ENCODE assay signal across 8 cellular contexts in genomic region chr4:155759372-155760252, GRCh38. TPM values are rescaled to one million over a fixed set of nuclear protein-coding genes. Genes with fewer than 3 reads are reported as not detected.
DNase-seq lines count a peak whose midpoint lies in the region; ATAC-seq lines count a peak whose summit lies in the region.

No MANE protein-coding gene starts in this region.

- H3K9ac ChIP-seq in mucosa of rectum (ENCODE audit: low read depth in 1 of 2, low read length in 2 of 2), result peak overlapping the region; percentile 28 to 69

- H3K27ac Mint-ChIP-seq in T-helper 17 cell, result no peak overlapping the region

- H3K36me3 ChIP-seq in esophagus (ENCODE audit: control insufficient read depth in 2 of 2, insufficient read depth in 2 of 2, low read length in 1 of 2) (no peaks in the 10 kb centered on the region), mucosa of rectum (ENCODE audit: control insufficient read depth in 2 of 2, insufficient read depth in 2 of 2, low read length in 2 of 2) (no peaks in the 10 kb centered on the region)

- no peaks in the 10 kb centered on the region for H3K4me1 Mint-ChIP-seq in T-helper 17 cell

- ATAC-seq in HG03060 (IDR thresholded peaks at IDR 0.05; ENCODE audit: low read depth, unreplicated experiment) (peak; percentile 13), T-helper 17 cell (no peak)

- DNase-seq in stimulated activated CD4-positive, alpha-beta T cell treated with anti-CD3 and anti-CD28 coated beads, Interleukin-12 subunit alpha, Interleukin-12 subunit beta, amount 100 ng/mL, for 4 hours, result peak; percentile 7
- DNase-seq in stimulated activated CD4-positive, alpha-beta T cell treated with anti-CD3 and anti-CD28 coated beads, Interleukin-1b, Interleukin-23, amount 100 ng/mL, for 48 hours, result no peak
- DNase-seq in T-helper 17 cell, result no peak
- peak; percentile 43 for DNase-seq in ureter (ENCODE audit: low spot score)
- no peak for DNase-seq in NCI-H2029 (lab: John Stamatoyannopoulos, UW)

- H3K9me3 ChIP-seq in T-helper 17 cell (ENCODE audit: control insufficient read depth, low read length, poor library complexity, severe bottlenecking) (no peaks in the 10 kb centered on the region), esophagus (ENCODE audit: control insufficient read depth in 2 of 2, insufficient read depth in 1 of 2, low read depth in 1 of 2, low read length in 1 of 2) (no peaks in the 10 kb centered on the region), mucosa of rectum (ENCODE audit: control insufficient read depth in 2 of 2, low read length in 2 of 2) (no peaks in the 10 kb centered on the region)

- H3K36me3 Mint-ChIP-seq in T-helper 17 cell (ENCODE audit: low read depth), result peaks cover 2% of the 10 kb centered on the region

- H3K4me3 Mint-ChIP-seq in T-helper 17 cell, result peak overlapping the region; percentile 62

- peaks cover 33% of the 10 kb centered on the region for H3K27me3 Mint-ChIP-seq in T-helper 17 cell

- peak overlapping the region; percentile 45 to 56 for H3K4me3 ChIP-seq in esophagus (ENCODE audit: low read depth in 1 of 2, low read length in 2 of 2)
- H3K4me3 ChIP-seq in mucosa of rectum (ENCODE audit: low read length in 2 of 2), result peak overlapping the region; percentile 58 to 66

- H3K27ac ChIP-seq in esophagus (ENCODE audit: low read depth in 2 of 2, low read length in 1 of 2) (peak overlapping the region; percentile 79 to 80), mucosa of rectum (ENCODE audit: low read depth in 2 of 2, low read length in 2 of 2) (peak overlapping the region; percentile 58 to 66)

- 1% methylated on average over 69 to 77 of the region's 77 CpGs for WGBS in esophagus, 2 donors

- no peaks in the 10 kb centered on the region for H3K27me3 ChIP-seq in esophagus (ENCODE audit: control insufficient read depth in 1 of 2, insufficient read depth in 2 of 2, low read length in 2 of 2)
- peaks cover 0 to 4% of the 10 kb centered on the region in 2 donors for H3K27me3 ChIP-seq in mucosa of rectum (ENCODE audit: control insufficient read depth in 2 of 2, insufficient read depth in 2 of 2, low read length in 2 of 2)

- peaks cover 0 to 2% of the 10 kb centered on the region in 2 donors for H3K4me1 ChIP-seq in esophagus (ENCODE audit: control insufficient read depth in 2 of 2, insufficient read depth in 2 of 2, low read length in 1 of 2)
- H3K4me1 ChIP-seq in mucosa of rectum (ENCODE audit: control insufficient read depth in 2 of 2, insufficient read depth in 2 of 2, low read length in 2 of 2), result peaks cover 0 to 2% of the 10 kb centered on the region in 2 donors

RNA-seq across cellular contexts. Expression of gene GUCY1B1, which starts 0.8 kb away (rescaled TPM):
- 10 to 100 TPM in 1 of 2 donors, under 1 TPM in 1; 0.75 to 15.3 TPM for total RNA-seq in T-helper 17 cell
- polyA plus RNA-seq in esophagus, result 1 to 10 TPM; 1.7 to 1.8 TPM
- 10.1 TPM for total RNA-seq in ureter

Comparison
In these comparisons a context has a peak if more than half of its experiments do, and no peak if none do; other contexts are left out.
1. DNase-seq: peak in stimulated activated CD4-positive, alpha-beta T cell treated with anti-CD3 and anti-CD28 coated beads, Interleukin-12 subunit alpha, Interleukin-12 subunit beta, amount 100 ng/mL, for 4 hours (single experiment) and ureter (single experiment); none in stimulated activated CD4-positive, alpha-beta T cell treated with anti-CD3 and anti-CD28 coated beads, Interleukin-1b, Interleukin-23, amount 100 ng/mL, for 48 hours (single experiment), T-helper 17 cell (0 of 3) and NCI-H2029 (single experiment).